Comparison of ENCODE assay signal across 1 cellular context in the genomic region with DNA sequence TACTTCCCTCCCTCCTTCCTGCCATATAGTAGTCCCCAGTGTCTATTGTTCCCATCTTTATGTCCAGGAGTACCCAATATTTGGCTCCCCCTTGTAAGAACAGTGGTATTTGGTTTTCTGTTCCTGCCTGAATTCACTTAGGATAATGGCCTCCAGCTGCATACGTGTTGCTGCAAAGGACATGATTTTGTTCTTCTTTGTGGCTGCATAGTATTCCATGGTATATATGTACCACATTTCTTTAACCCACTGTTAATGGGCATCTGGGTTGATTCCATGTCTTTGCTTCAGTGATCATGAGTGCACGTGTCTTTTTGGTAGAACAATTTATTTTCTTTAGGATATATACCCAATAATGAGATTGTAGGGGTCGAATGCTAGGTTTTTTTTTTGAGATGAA.
TF ChIP-seq lines count a peak whose summit lies in the region.

No MANE protein-coding gene starts in this region.

TF ChIP-seq in SK-N-SH, 30 proteins besides CTCF, POLR2A, EP300 and RAD21 (continued from another document):
- TF ChIP-seq, protein P1, sequence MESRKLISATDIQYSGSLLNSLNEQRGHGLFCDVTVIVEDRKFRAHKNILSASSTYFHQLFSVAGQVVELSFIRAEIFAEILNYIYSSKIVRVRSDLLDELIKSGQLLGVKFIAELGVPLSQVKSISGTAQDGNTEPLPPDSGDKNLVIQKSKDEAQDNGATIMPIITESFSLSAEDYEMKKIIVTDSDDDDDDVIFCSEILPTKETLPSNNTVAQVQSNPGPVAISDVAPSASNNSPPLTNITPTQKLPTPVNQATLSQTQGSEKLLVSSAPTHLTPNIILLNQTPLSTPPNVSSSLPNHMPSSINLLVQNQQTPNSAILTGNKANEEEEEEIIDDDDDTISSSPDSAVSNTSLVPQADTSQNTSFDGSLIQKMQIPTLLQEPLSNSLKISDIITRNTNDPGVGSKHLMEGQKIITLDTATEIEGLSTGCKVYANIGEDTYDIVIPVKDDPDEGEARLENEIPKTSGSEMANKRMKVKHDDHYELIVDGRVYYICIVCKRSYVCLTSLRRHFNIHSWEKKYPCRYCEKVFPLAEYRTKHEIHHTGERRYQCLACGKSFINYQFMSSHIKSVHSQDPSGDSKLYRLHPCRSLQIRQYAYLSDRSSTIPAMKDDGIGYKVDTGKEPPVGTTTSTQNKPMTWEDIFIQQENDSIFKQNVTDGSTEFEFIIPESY (IDR thresholded peaks at IDR 0.05; ENCODE audit: borderline replicate concordance, low read depth) = no peak
- TF ChIP-seq RXRA (IDR thresholded peaks at IDR 0.05; ENCODE audit: borderline replicate concordance, low read depth) (no peak), RFX5 (IDR thresholded peaks at IDR 0.05; ENCODE audit: low read length) (no peak), MEF2A (IDR thresholded peaks at IDR 0.05; ENCODE audit: borderline replicate concordance, low read depth) (no peak)
TF ChIP-seq in SK-N-SH: peak in this region for 0.
